8 cellular contexts compared by ENCODE assay signal in the genomic region with DNA sequence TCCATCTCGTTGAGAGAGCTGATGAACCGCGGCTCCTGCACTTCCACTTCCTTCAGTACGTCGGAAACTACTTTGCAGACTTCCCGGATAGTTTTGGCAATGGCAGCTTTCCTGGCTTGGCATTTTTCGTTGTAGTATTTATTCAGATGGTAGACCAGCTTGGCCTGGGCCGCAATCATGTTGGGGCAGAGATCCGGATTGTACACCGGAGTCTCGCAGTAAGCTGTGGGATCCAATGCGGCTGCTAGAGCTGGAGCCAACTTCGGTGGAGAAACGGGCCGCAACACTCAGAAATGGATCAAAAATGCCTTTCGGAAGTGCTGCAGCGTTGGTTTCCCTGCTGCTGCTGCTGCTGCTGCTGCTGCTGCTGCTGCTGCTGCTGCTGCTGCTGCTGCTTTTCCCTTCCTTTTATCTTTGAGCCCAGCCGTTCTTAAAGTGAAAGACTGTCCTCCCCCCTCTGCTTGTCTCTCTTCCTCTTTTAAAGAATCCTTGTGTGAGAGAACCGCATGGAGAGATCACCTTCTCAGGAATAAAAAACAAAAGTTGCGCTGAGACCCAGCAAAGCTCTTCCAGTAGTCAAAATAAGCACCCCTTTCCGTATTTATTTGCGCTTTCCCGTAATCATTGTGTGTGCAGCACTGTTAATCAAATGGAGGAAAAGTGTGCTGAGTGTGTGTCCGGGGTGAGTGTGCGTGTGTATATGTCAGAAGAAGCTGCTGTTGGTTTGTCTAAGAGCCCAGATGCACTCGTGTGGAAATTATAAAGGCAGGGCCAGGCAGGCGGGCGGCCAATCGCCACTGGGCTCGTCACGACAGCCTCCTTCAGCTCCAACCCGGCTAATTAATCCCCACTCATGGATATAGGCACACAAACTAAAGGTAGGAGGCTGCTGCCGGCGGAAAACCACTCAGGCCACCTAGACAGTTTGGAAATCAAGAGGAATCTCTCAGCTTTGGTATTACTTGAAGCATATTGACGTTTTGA. TPM values are rescaled to one million over a fixed set of nuclear protein-coding genes. Genes with fewer than 3 reads are reported as not detected.
DNase-seq lines count a peak whose midpoint lies in the region; ATAC-seq and TF ChIP-seq lines count a peak whose summit lies in the region.

A gene (minus strand): TSS at position 730 of the 984 bp plus-strand sequence. CDS start 551 bp downstream, at position 179.

- no peak within 1 kb of the TSS for H3K9ac ChIP-seq in iPS-18a (ENCODE audit: low read length)

- in situ Hi-C loops in G401 (cut with HindIII; ENCODE audit: low sequenced_read_pairs) (no loop called here), astrocyte of the cerebellum (cut with HindIII; ENCODE audit: low sequenced_read_pairs) (no loop called here)

- H3K36me3 ChIP-seq in iPS-18a (ENCODE audit: control insufficient read depth, low read depth, low read length), result no peaks in the 10 kb centered on the region

- H3K27me3 ChIP-seq in iPS-18a (ENCODE audit: control insufficient read depth, insufficient read depth, low read length), result peaks cover 97% of the 10 kb centered on the region

- H3K4me3 ChIP-seq in astrocyte of the cerebellum (ENCODE audit: low read depth, low read length), result peak within 1 kb of the TSS; percentile 58
- peak within 1 kb of the TSS; percentile 69 for H3K4me3 ChIP-seq in iPS-18a (ENCODE audit: low read length)
- peak within 1 kb of the TSS; percentile 76 for H3K4me3 ChIP-seq in skeletal muscle cell (ENCODE audit: low read depth, low read length)

- DNase-seq in G401 (ENCODE audit: low spot score) (peak; percentile 99), NCI-H187 treated with DMSO at 0.1 percent for 48 hours (lab: John Stamatoyannopoulos, UW) (peak; percentile 47), astrocyte of the cerebellum (ENCODE audit: low read depth) (peak; percentile 36), skeletal muscle cell (ENCODE audit: low read depth) (no peak), left lobe of liver (ENCODE audit: low spot score) (no peak), UCSD-AML1 (lab: John Stamatoyannopoulos, UW; ENCODE audit: unreplicated experiment) (no peak)

- peaks cover 43% of the 10 kb centered on the region for H3K4me1 ChIP-seq in iPS-18a (ENCODE audit: control insufficient read depth, low read depth, low read length)

- H3K27ac ChIP-seq in iPS-18a (ENCODE audit: low read length), result no peak within 1 kb of the TSS

- no peaks in the 10 kb centered on the region for H3K9me3 ChIP-seq in iPS-18a (ENCODE audit: control insufficient read depth, low read depth, low read length)

- ATAC-seq in left lobe of liver (no peak), HG03354 (IDR thresholded peaks at IDR 0.05; ENCODE audit: poor library complexity, severe bottlenecking, unreplicated experiment) (no peak)

- no peak for TF ChIP-seq CTCF in astrocyte of the cerebellum (IDR thresholded peaks at IDR 0.05; ENCODE audit: low read depth, low read length, missing control alignments)

RNA-seq across cellular contexts. Expression of the gene that starts here (rescaled TPM):
- not detected in 2 replicates for total RNA-seq in G401 (2014; rRNA removed; shearing (Covaris generic))
- not detected for total RNA-seq in left lobe of liver

Comparison
In these comparisons a context has a peak if more than half of its experiments do, and no peak if none do; other contexts are left out.
1. Peak in DNase-seq in G401; RNA of the gene not detected or under 1 TPM.
2. DNase-seq: peak in NCI-H187 treated with DMSO at 0.1 percent for 48 hours (single experiment) and astrocyte of the cerebellum (single experiment); none in skeletal muscle cell (single experiment), left lobe of liver (single experiment) and UCSD-AML1 (single experiment).
3. Peak in every context shown above with its lines, with median percentiles within 50 percentile points of each other: H3K4me3 ChIP-seq.